ENCODE assay signal across 1 cellular context in the genomic region with DNA sequence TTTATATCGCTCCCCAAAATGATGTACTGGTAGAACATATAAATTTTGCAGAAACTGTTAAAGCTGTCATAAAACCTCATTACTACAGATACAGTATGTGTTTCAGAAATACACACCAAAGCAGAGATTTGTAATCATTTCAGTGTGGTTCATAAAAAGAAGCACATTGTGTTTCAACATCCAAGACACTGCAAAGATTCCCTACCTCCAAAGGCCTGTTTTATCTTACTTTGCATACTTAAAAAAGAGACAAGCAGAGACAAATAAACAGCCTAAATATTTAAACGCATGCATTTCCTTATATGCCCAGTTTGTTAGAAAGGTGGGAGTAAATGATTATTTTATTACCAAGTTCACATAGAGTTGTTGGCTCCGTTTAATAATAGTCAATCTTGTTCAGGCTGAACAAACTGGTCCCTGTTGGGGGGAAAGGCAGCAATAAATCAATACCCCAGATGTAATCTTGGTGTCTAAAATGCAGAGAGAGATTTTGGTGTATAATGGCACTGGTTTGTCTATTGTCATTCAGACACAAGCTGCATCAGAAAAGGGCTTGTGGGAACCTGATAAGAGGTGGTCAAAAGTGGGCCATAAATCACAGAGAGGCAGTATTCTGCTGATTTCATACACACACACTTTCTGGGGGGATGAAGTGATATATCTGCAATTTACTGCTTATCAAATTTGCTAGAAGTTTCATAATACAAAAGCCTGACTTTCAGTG.
TF ChIP-seq lines count a peak whose summit lies in the region.

No MANE protein-coding gene starts in this region.

TF ChIP-seq in GM23338, 12 proteins besides CTCF, POLR2A, EP300 and RAD21 (continued from another document):
- TF ChIP-seq STAT1 (IDR thresholded peaks at IDR 0.05; ENCODE audit: unreplicated experiment) = no peak
- TF ChIP-seq EZH2 (IDR thresholded peaks at IDR 0.05; ENCODE audit: low read depth, unreplicated experiment) = no peak
- no peak for TF ChIP-seq JUNB (IDR thresholded peaks at IDR 0.05; ENCODE audit: unreplicated experiment)
- TF ChIP-seq, protein P1, sequence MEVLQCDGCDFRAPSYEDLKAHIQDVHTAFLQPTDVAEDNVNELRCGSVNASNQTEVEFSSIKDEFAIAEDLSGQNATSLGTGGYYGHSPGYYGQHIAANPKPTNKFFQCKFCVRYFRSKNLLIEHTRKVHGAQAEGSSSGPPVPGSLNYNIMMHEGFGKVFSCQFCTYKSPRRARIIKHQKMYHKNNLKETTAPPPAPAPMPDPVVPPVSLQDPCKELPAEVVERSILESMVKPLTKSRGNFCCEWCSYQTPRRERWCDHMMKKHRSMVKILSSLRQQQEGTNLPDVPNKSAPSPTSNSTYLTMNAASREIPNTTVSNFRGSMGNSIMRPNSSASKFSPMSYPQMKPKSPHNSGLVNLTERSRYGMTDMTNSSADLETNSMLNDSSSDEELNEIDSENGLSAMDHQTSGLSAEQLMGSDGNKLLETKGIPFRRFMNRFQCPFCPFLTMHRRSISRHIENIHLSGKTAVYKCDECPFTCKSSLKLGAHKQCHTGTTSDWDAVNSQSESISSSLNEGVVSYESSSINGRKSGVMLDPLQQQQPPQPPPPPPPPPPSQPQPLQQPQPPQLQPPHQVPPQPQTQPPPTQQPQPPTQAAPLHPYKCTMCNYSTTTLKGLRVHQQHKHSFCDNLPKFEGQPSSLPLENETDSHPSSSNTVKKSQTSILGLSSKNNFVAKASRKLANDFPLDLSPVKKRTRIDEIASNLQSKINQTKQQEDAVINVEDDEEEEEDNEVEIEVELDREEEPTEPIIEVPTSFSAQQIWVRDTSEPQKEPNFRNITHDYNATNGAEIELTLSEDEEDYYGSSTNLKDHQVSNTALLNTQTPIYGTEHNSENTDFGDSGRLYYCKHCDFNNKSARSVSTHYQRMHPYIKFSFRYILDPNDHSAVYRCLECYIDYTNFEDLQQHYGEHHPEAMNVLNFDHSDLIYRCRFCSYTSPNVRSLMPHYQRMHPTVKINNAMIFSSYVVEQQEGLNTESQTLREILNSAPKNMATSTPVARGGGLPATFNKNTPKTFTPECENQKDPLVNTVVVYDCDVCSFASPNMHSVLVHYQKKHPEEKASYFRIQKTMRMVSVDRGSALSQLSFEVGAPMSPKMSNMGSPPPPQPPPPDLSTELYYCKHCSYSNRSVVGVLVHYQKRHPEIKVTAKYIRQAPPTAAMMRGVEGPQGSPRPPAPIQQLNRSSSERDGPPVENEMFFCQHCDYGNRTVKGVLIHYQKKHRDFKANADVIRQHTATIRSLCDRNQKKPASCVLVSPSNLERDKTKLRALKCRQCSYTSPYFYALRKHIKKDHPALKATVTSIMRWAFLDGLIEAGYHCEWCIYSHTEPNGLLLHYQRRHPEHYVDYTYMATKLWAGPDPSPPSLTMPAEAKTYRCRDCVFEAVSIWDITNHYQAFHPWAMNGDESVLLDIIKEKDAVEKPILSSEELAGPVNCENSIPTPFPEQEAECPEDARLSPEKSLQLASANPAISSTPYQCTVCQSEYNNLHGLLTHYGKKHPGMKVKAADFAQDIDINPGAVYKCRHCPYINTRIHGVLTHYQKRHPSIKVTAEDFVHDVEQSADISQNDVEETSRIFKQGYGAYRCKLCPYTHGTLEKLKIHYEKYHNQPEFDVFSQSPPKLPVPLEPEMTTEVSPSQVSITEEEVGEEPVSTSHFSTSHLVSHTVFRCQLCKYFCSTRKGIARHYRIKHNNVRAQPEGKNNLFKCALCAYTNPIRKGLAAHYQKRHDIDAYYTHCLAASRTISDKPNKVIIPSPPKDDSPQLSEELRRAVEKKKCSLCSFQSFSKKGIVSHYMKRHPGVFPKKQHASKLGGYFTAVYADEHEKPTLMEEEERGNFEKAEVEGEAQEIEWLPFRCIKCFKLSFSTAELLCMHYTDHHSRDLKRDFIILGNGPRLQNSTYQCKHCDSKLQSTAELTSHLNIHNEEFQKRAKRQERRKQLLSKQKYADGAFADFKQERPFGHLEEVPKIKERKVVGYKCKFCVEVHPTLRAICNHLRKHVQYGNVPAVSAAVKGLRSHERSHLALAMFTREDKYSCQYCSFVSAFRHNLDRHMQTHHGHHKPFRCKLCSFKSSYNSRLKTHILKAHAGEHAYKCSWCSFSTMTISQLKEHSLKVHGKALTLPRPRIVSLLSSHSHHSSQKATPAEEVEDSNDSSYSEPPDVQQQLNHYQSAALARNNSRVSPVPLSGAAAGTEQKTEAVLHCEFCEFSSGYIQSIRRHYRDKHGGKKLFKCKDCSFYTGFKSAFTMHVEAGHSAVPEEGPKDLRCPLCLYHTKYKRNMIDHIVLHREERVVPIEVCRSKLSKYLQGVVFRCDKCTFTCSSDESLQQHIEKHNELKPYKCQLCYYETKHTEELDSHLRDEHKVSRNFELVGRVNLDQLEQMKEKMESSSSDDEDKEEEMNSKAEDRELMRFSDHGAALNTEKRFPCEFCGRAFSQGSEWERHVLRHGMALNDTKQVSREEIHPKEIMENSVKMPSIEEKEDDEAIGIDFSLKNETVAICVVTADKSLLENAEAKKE (CRISPR knock-in tag; IDR thresholded peaks at IDR 0.05) = no peak
TF ChIP-seq in GM23338: peak in this region for 0.
